In genomic region chr15:100330221-100330620, GRCh38 we compare ENCODE assay signal across 17 cellular contexts. TPM values are rescaled to one million over a fixed set of nuclear protein-coding genes. Genes with fewer than 3 reads are reported as not detected.
A peak's percentile ranks its signal among the peaks of the same experiment; 100 is the strongest.
DNase-seq lines count a peak whose midpoint lies in the region; ATAC-seq and TF ChIP-seq lines count a peak whose summit lies in the region.
"Had no signal": no experiment of that assay in that cellular context is flagged by ENCODE, and none has a peak within 500 bp of the region (broad histone marks: within the 10 kb centered on the region; RNA-seq: fewer than 3 reads in every experiment).

No MANE protein-coding gene starts in this region.

- H3K9me3 Mint-ChIP-seq in activated CD4-positive, alpha-beta T cell treated with anti-CD3 and anti-CD28 coated beads, Interleukin-2, amount 10 ng/mL, durations not matched to agents 7 days and 5 days = peaks cover 2% of the 10 kb centered on the region
- H3K9me3 Mint-ChIP-seq in activated naive CD4-positive, alpha-beta T cell treated with anti-CD3 and anti-CD28 coated beads, Interleukin-2, amount 50 U/mL, for 72 hours = no peaks in the 10 kb centered on the region

- peak overlapping the region; percentile 92 for H3K27ac Mint-ChIP-seq in activated CD4-positive, alpha-beta T cell treated with anti-CD3 and anti-CD28 coated beads, Interleukin-2, amount 10 ng/mL, durations not matched to agents 7 days and 5 days
- peak overlapping the region in 1 of 2 donors; percentile 69 for H3K27ac Mint-ChIP-seq in activated naive CD4-positive, alpha-beta T cell treated with anti-CD3 and anti-CD28 coated beads, Interleukin-2, amount 50 U/mL, for 72 hours

- peak; percentile 78 to 88 for ATAC-seq in activated naive CD4-positive, alpha-beta T cell treated with anti-CD3 and anti-CD28 coated beads, Interleukin-2, amount 50 U/mL, for 72 hours
- ATAC-seq: body of pancreas, HCT116, left lobe of liver had no signal

- TF ChIP-seq POLR2A in Peyer's patch (IDR thresholded peaks at IDR 0.05) (no peak), spleen (IDR thresholded peaks at IDR 0.05) (no peak), tibial nerve (IDR thresholded peaks at IDR 0.05) (no peak)

- TF ChIP-seq CTCF in Peyer's patch (IDR thresholded peaks at IDR 0.05) (no peak), spleen (IDR thresholded peaks at IDR 0.05 in 8 of 11, conservative IDR thresholded peaks at IDR 0.05 in 3 of 11) (no peak), tibial nerve (IDR thresholded peaks at IDR 0.05) (no peak)

- H3K27me3 ChIP-seq in Peyer's patch (no peaks in the 10 kb centered on the region), spleen (replicated peaks in 1 of 7) (peaks cover 0 to 31% (median 0%) of the 10 kb centered on the region in 7 donors), tibial nerve (no peaks in the 10 kb centered on the region)
- H3K27me3 ChIP-seq: body of pancreas, thyroid gland had no signal

- POLR2A ChIA-PET in activated CD4-positive, alpha-beta T cell treated with anti-CD3 and anti-CD28 coated beads, Interleukin-2, amount 10 ng/mL, durations not matched to agents 7 days and 5 days (lab: Charles Lee) = no interaction called here

- DNase-seq in activated CD4-positive, alpha-beta T cell treated with anti-CD3 and anti-CD28 coated beads, Interleukin-2, amount 10 ng/mL, durations not matched to agents 7 days and 5 days = peak; percentile 38
- no peak for DNase-seq in activated CD4-positive, alpha-beta T cell treated with anti-CD3 and anti-CD28 coated beads for 1 hour
- DNase-seq in Peyer's patch (no peak), spleen (no peak), tibial nerve (ENCODE audit: low spot score in 2 of 2) (no peak), NCI-H2081 treated with DMSO at 0.1 percent for 48 hours (lab: John Stamatoyannopoulos, UW) (no peak), NCI-H510A (lab: John Stamatoyannopoulos, UW) (no peak)
- DNase-seq in activated naive CD4-positive, alpha-beta T cell treated with anti-CD3 and anti-CD28 coated beads, Interleukin-2, amount 50 U/mL, for 72 hours (ENCODE audit: low spot score in 2 of 2) = no peak
- DNase-seq: body of pancreas, dorsolateral prefrontal cortex, NCI-H1048, NCI-H2171, thyroid gland had no signal

- H3K9me3 ChIP-seq in Peyer's patch (no peaks in the 10 kb centered on the region), spleen (no peaks in the 10 kb centered on the region), tibial nerve (no peaks in the 10 kb centered on the region)
- H3K9me3 ChIP-seq: body of pancreas, SJSA1, thyroid gland had no signal

- H3K36me3 ChIP-seq in Peyer's patch (no peaks in the 10 kb centered on the region), spleen (no peaks in the 10 kb centered on the region), tibial nerve (no peaks in the 10 kb centered on the region)
- H3K36me3 ChIP-seq: SJSA1, thyroid gland had no signal

- CTCF ChIA-PET in activated CD4-positive, alpha-beta T cell treated with anti-CD3 and anti-CD28 coated beads, Interleukin-2, amount 10 ng/mL, durations not matched to agents 7 days and 5 days (lab: Charles Lee) = interaction anchor here (1.0 to 3.8 kb wide), 5 partner anchors 9 to 404 kb away, joined by 3 to 18 read pairs (median 7); partner anchors contain the start of gene ADAMTS17

- no peak overlapping the region for H3K4me3 ChIP-seq in Peyer's patch
- H3K4me3 ChIP-seq in spleen = peak overlapping the region in 2 of 8 donors; percentile 9 to 48
- no peak overlapping the region for H3K4me3 ChIP-seq in tibial nerve
- H3K4me3 ChIP-seq: body of pancreas, dorsolateral prefrontal cortex, SJSA1, thyroid gland had no signal

- intact Hi-C loops in spleen (cut with DNase I; ENCODE audit: low total_unique reads) = no loop called here

- H3K27me3 Mint-ChIP-seq in activated CD4-positive, alpha-beta T cell treated with anti-CD3 and anti-CD28 coated beads, Interleukin-2, amount 10 ng/mL, durations not matched to agents 7 days and 5 days = no peaks in the 10 kb centered on the region

- H3K4me1 Mint-ChIP-seq in activated CD4-positive, alpha-beta T cell treated with anti-CD3 and anti-CD28 coated beads, Interleukin-2, amount 10 ng/mL, durations not matched to agents 7 days and 5 days = peaks cover 66% of the 10 kb centered on the region

- no peak for TF ChIP-seq EP300 in tibial nerve (IDR thresholded peaks at IDR 0.05)

- peaks cover 4% of the 10 kb centered on the region for H3K36me3 Mint-ChIP-seq in activated CD4-positive, alpha-beta T cell treated with anti-CD3 and anti-CD28 coated beads, Interleukin-2, amount 10 ng/mL, durations not matched to agents 7 days and 5 days (ENCODE audit: low read depth)
- peaks cover 0 to 5% of the 10 kb centered on the region in 2 donors for H3K36me3 Mint-ChIP-seq in activated naive CD4-positive, alpha-beta T cell treated with anti-CD3 and anti-CD28 coated beads, Interleukin-2, amount 50 U/mL, for 72 hours

- WGBS in spleen, 5 donors = 51 to 61% (median 57%) methylated on average over 7 to 10 of the region's 10 CpGs
- WGBS in tibial nerve, 2 donors = 79 to 87% methylated on average over 10 of the region's 10 CpGs

- H3K27ac ChIP-seq in Peyer's patch (peak overlapping the region; percentile 22 to 66 (median 42)), spleen (peak overlapping the region in 7 of 8 donors; percentile 9 to 75 (median 49)), tibial nerve (peak overlapping the region in 1 of 4 donors; percentile 10)
- H3K27ac ChIP-seq: body of pancreas, dorsolateral prefrontal cortex, parathyroid adenoma, SJSA1, thyroid gland had no signal

- peak overlapping the region; percentile 61 for H3K4me3 Mint-ChIP-seq in activated CD4-positive, alpha-beta T cell treated with anti-CD3 and anti-CD28 coated beads, Interleukin-2, amount 10 ng/mL, durations not matched to agents 7 days and 5 days

- H3K4me1 ChIP-seq in Peyer's patch = peaks cover 0 to 6% (median 0%) of the 10 kb centered on the region in 4 donors
- peaks cover 3 to 66% (median 16%) of the 10 kb centered on the region in 6 donors for H3K4me1 ChIP-seq in spleen
- H3K4me1 ChIP-seq in tibial nerve = no peaks in the 10 kb centered on the region
- H3K4me1 ChIP-seq: parathyroid adenoma, SJSA1, thyroid gland had no signal

RNA-seq across cellular contexts. Expression of gene ADAMTS17, which starts 11.6 kb away (rescaled TPM):
- total RNA-seq in activated CD4-positive, alpha-beta T cell treated with anti-CD3 and anti-CD28 coated beads, Interleukin-2, amount 10 ng/mL, durations not matched to agents 7 days and 5 days = 1 to 10 TPM; 4.1 to 5.0 TPM
- 10 to 100 TPM in 1 of 4 donors, 1 to 10 TPM in 3; 7.2 to 15.1 (median 8.9) TPM for total RNA-seq in Peyer's patch
- total RNA-seq in activated naive CD4-positive, alpha-beta T cell treated with anti-CD3 and anti-CD28 coated beads, Interleukin-2, amount 50 U/mL, for 72 hours = 1 to 10 TPM in 1 of 2 donors, under 1 TPM in 1; 0.19 to 1.5 TPM
- total RNA-seq in spleen = 10 to 100 TPM in 2 of 7 donors, 1 to 10 TPM in 5; 5.2 to 13.2 (median 8.5) TPM
- polyA plus RNA-seq in spleen = under 1 TPM; 0.21 to 0.72 (median 0.51) TPM
- total RNA-seq in tibial nerve = 1 to 10 TPM in 3 of 4 donors, under 1 TPM in 1; 0.66 to 5.5 (median 3.7) TPM
